ENCODE assay signal across 1 cellular context in genomic region chr17:19464033-19465026, GRCh38.
TF ChIP-seq lines count a peak whose summit lies in the region.

No MANE protein-coding gene starts in this region.

TF ChIP-seq in H1, 55 proteins besides CTCF, POLR2A, EP300 and RAD21:
- TF ChIP-seq CHD1 (IDR thresholded peaks at IDR 0.05; ENCODE audit: low read depth, low read length) (no peak), HDAC6 (IDR thresholded peaks at IDR 0.05; ENCODE audit: low read depth, low read length) (no peak), RFX5 (IDR thresholded peaks at IDR 0.05; ENCODE audit: borderline replicate concordance, low read depth, low read length) (no peak), CBX5 (IDR thresholded peaks at IDR 0.05; ENCODE audit: low read depth, low read length) (no peak), EGR1 (IDR thresholded peaks at IDR 0.05; ENCODE audit: borderline replicate concordance, low read depth, low read length) (no peak), PHF8 (conservative IDR thresholded peaks at IDR 0.05; ENCODE audit: low read depth, low read length) (no peak), SRF (IDR thresholded peaks at IDR 0.05; ENCODE audit: low read depth, low read length) (no peak), MAFK (IDR thresholded peaks at IDR 0.05; ENCODE audit: low read depth, low read length) (no peak), RXRA (IDR thresholded peaks at IDR 0.05; ENCODE audit: insufficient read depth, low read depth, low read length) (no peak), TCF12 (IDR thresholded peaks at IDR 0.05; ENCODE audit: low read depth, low read length) (no peak), E2F6 (IDR thresholded peaks at IDR 0.05) (no peak), TAF1 (IDR thresholded peaks at IDR 0.05; ENCODE audit: low read depth, low read length) (no peak)
